18 cellular contexts compared by ENCODE assay signal in genomic region chr7:84533209-84533608, GRCh38.
DNase-seq lines count a peak whose midpoint lies in the region; ATAC-seq, FAIRE-seq and TF ChIP-seq lines count a peak whose summit lies in the region.
"Had no signal": no experiment of that assay in that cellular context is flagged by ENCODE, and none has a peak within 500 bp of the region (broad histone marks: within the 10 kb centered on the region; RNA-seq: fewer than 3 reads in every experiment).

No MANE protein-coding gene starts in this region.

- H2BK120ac ChIP-seq in mesendoderm (ENCODE audit: low read depth, low read length) = no peak overlapping the region

- TF ChIP-seq CTCF in endodermal cell (conservative IDR thresholded peaks at IDR 0.05) = no peak
- TF ChIP-seq CTCF in activated CD8-positive, alpha-beta T cell treated with anti-CD3 and anti-CD28 coated beads for 36 hours (IDR thresholded peaks at IDR 0.05) = no peak

- H3K4me1 Mint-ChIP-seq in endodermal cell = peaks cover 47% of the 10 kb centered on the region
- H3K4me1 Mint-ChIP-seq in activated CD8-positive, alpha-beta T cell treated with anti-CD3 and anti-CD28 coated beads for 36 hours (ENCODE audit: low read depth) = no peaks in the 10 kb centered on the region
- H3K4me1 Mint-ChIP-seq: CD8-positive, alpha-beta memory T cell had no signal

- H3K27me3 ChIP-seq in endodermal cell (ENCODE audit: control insufficient read depth, insufficient read depth, low read length, poor library complexity, severe bottlenecking) = no peaks in the 10 kb centered on the region
- H3K27me3 ChIP-seq in mesendoderm (ENCODE audit: insufficient read depth, low read length, poor library complexity) = no peaks in the 10 kb centered on the region
- H3K27me3 ChIP-seq: BLaER1 had no signal

- H2BK5ac ChIP-seq in mesendoderm (ENCODE audit: low read length) = peak overlapping the region; percentile 72

- H3K36me3 ChIP-seq in endodermal cell (ENCODE audit: control insufficient read depth, insufficient read depth, low read length) = no peaks in the 10 kb centered on the region
- no peaks in the 10 kb centered on the region for H3K36me3 ChIP-seq in mesendoderm (ENCODE audit: control insufficient read depth, insufficient read depth, low read length)
- H3K36me3 ChIP-seq: BLaER1 had no signal

- H3K4me3 Mint-ChIP-seq in endodermal cell = no peak overlapping the region
- H3K4me3 Mint-ChIP-seq in activated CD8-positive, alpha-beta T cell treated with anti-CD3 and anti-CD28 coated beads for 36 hours = no peak overlapping the region
- H3K4me3 Mint-ChIP-seq: HFFc6 had no signal

- intact Hi-C loops in activated CD8-positive, alpha-beta T cell treated with anti-CD3 and anti-CD28 coated beads for 36 hours (cut with micrococcal nuclease) = no loop called here

- H3K4me1 ChIP-seq in endodermal cell (ENCODE audit: control insufficient read depth, insufficient read depth, low read length) (peaks cover 19% of the 10 kb centered on the region), mesendoderm (ENCODE audit: control insufficient read depth, low read depth, low read length) (peaks cover 5% of the 10 kb centered on the region)
- H3K4me1 ChIP-seq: BLaER1 had no signal

- no peak overlapping the region for H2BK15ac ChIP-seq in mesendoderm (replicated peaks; ENCODE audit: low read depth)

- H3K27ac Mint-ChIP-seq in endodermal cell = peak overlapping the region; percentile 54
- H3K27ac Mint-ChIP-seq in activated CD8-positive, alpha-beta T cell treated with anti-CD3 and anti-CD28 coated beads for 36 hours = no peak overlapping the region
- H3K27ac Mint-ChIP-seq: CD8-positive, alpha-beta memory T cell; HFFc6 had no signal

- H4K8ac ChIP-seq in mesendoderm (ENCODE audit: low read depth, low read length) = no peak overlapping the region

- no peak overlapping the region for H3K4ac ChIP-seq in mesendoderm (ENCODE audit: low read depth, low read length)

- no peaks in the 10 kb centered on the region for H3K9me3 Mint-ChIP-seq in endodermal cell
- H3K9me3 Mint-ChIP-seq in activated CD8-positive, alpha-beta T cell treated with anti-CD3 and anti-CD28 coated beads for 36 hours = no peaks in the 10 kb centered on the region
- H3K9me3 Mint-ChIP-seq: HFFc6 had no signal

- H3K27ac ChIP-seq in endodermal cell (ENCODE audit: low read depth, low read length) = no peak overlapping the region
- no peak overlapping the region for H3K27ac ChIP-seq in mesendoderm (ENCODE audit: low read depth, low read length)
- H3K27ac ChIP-seq: BLaER1 had no signal

- CTCF ChIA-PET in activated CD8-positive, alpha-beta T cell treated with anti-CD3 and anti-CD28 coated beads for 36 hours (lab: Charles Lee) = no interaction called here

- no peak overlapping the region for H3K18ac ChIP-seq in mesendoderm (ENCODE audit: low read length)

- no peak overlapping the region for H3K23ac ChIP-seq in mesendoderm (ENCODE audit: low read length)

- no peak for TF ChIP-seq POLR2A in H54 (IDR thresholded peaks at IDR 0.05; ENCODE audit: low read depth, low read length)

- H3K27me3 Mint-ChIP-seq in endodermal cell (ENCODE audit: insufficient read depth) = no peaks in the 10 kb centered on the region
- no peaks in the 10 kb centered on the region for H3K27me3 Mint-ChIP-seq in activated CD8-positive, alpha-beta T cell treated with anti-CD3 and anti-CD28 coated beads for 36 hours
- H3K27me3 Mint-ChIP-seq: CD8-positive, alpha-beta memory T cell had no signal

- no peaks in the 10 kb centered on the region for H3K36me3 Mint-ChIP-seq in endodermal cell (ENCODE audit: low read depth)
- H3K36me3 Mint-ChIP-seq in activated CD8-positive, alpha-beta T cell treated with anti-CD3 and anti-CD28 coated beads for 36 hours (ENCODE audit: low read depth) = no peaks in the 10 kb centered on the region
- H3K36me3 Mint-ChIP-seq: CD8-positive, alpha-beta memory T cell had no signal

- H2AK5ac ChIP-seq in mesendoderm (ENCODE audit: low read length) = no peak overlapping the region

- POLR2A ChIA-PET in activated CD8-positive, alpha-beta T cell treated with anti-CD3 and anti-CD28 coated beads for 36 hours (lab: Charles Lee) = no interaction called here

- H3K9me3 ChIP-seq in endodermal cell (ENCODE audit: control insufficient read depth, low read length) = no peaks in the 10 kb centered on the region
- H3K9me3 ChIP-seq: BLaER1, Caco-2 had no signal

- H3K79me2 ChIP-seq in mesendoderm (ENCODE audit: control insufficient read depth, insufficient read depth, low read length) = no peaks in the 10 kb centered on the region

- H3K4me3 ChIP-seq in endodermal cell (ENCODE audit: low read length) = no peak overlapping the region
- H3K4me3 ChIP-seq in mesendoderm (ENCODE audit: low read length) = no peak overlapping the region
- H3K4me3 ChIP-seq: BLaER1 had no signal

- no peak overlapping the region for H3K56ac ChIP-seq in mesendoderm (ENCODE audit: low read length)

- DNase-seq in H54 (ENCODE audit: insufficient read length, low spot score) = no peak
- peak; percentile 42 for DNase-seq in endodermal cell
- peak; percentile 51 for DNase-seq in mesendoderm
- no peak for DNase-seq in urothelium cell line (ENCODE audit: low spot score)
- no peak for DNase-seq in NCI-H187 (lab: John Stamatoyannopoulos, UW)
- no peak for DNase-seq in activated CD8-positive, alpha-beta T cell treated with anti-CD3 and anti-CD28 coated beads for 36 hours
- DNase-seq: 8988T; AML-193; Caco-2; CD8-positive, alpha-beta memory T cell; DND-41; GDM1; GOT3; HCEC 1CT; HFFc6 had no signal

- ATAC-seq in HG03196 (IDR thresholded peaks at IDR 0.05; ENCODE audit: unreplicated experiment) = no peak
- no peak for ATAC-seq in activated CD8-positive, alpha-beta T cell treated with anti-CD3 and anti-CD28 coated beads for 36 hours

- H3K4me2 ChIP-seq in mesendoderm (ENCODE audit: low read length) = no peak overlapping the region
- H3K4me2 ChIP-seq: BLaER1 had no signal

- no peak overlapping the region for H3K9ac ChIP-seq in endodermal cell (ENCODE audit: extremely low read depth, low read length, poor library complexity, severe bottlenecking)
- H3K9ac ChIP-seq in mesendoderm (ENCODE audit: low read length) = no peak overlapping the region
- H3K9ac ChIP-seq: BLaER1 had no signal

- FAIRE-seq in H54 (lab: Jason Lieb, UNC) (peak; percentile 48), urothelium cell line (lab: Jason Lieb, UNC) (peak; percentile 85)
- FAIRE-seq: GM12892 had no signal

- no peak overlapping the region for H4K5ac ChIP-seq in mesendoderm (ENCODE audit: low read length)

- no peaks in the 10 kb centered on the region for H3K79me1 ChIP-seq in mesendoderm (ENCODE audit: low read length)

Comparison
In these comparisons a context has a peak if more than half of its experiments do, and no peak if none do; other contexts are left out.
1. DNase-seq: peak in endodermal cell (single experiment) and mesendoderm (single experiment); none in H54 (single experiment), urothelium cell line (single experiment), NCI-H187 (0 of 2) and activated CD8-positive, alpha-beta T cell treated with anti-CD3 and anti-CD28 coated beads for 36 hours (single experiment).